1 cellular context compared by ENCODE assay signal in genomic region chr2:241049739-241050623, GRCh38.
A peak's percentile ranks its signal among the peaks of the same experiment; 100 is the strongest.
TF ChIP-seq lines count a peak whose summit lies in the region.

No MANE protein-coding gene starts in this region.

TF ChIP-seq in WTC11, 78 proteins besides CTCF, POLR2A, EP300 and RAD21 (continued from another document and continues in another):
- TF ChIP-seq, protein P1, sequence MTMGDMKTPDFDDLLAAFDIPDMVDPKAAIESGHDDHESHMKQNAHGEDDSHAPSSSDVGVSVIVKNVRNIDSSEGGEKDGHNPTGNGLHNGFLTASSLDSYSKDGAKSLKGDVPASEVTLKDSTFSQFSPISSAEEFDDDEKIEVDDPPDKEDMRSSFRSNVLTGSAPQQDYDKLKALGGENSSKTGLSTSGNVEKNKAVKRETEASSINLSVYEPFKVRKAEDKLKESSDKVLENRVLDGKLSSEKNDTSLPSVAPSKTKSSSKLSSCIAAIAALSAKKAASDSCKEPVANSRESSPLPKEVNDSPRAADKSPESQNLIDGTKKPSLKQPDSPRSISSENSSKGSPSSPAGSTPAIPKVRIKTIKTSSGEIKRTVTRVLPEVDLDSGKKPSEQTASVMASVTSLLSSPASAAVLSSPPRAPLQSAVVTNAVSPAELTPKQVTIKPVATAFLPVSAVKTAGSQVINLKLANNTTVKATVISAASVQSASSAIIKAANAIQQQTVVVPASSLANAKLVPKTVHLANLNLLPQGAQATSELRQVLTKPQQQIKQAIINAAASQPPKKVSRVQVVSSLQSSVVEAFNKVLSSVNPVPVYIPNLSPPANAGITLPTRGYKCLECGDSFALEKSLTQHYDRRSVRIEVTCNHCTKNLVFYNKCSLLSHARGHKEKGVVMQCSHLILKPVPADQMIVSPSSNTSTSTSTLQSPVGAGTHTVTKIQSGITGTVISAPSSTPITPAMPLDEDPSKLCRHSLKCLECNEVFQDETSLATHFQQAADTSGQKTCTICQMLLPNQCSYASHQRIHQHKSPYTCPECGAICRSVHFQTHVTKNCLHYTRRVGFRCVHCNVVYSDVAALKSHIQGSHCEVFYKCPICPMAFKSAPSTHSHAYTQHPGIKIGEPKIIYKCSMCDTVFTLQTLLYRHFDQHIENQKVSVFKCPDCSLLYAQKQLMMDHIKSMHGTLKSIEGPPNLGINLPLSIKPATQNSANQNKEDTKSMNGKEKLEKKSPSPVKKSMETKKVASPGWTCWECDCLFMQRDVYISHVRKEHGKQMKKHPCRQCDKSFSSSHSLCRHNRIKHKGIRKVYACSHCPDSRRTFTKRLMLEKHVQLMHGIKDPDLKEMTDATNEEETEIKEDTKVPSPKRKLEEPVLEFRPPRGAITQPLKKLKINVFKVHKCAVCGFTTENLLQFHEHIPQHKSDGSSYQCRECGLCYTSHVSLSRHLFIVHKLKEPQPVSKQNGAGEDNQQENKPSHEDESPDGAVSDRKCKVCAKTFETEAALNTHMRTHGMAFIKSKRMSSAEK (CRISPR knock-in tag; IDR thresholded peaks at IDR 0.05; ENCODE audit: borderline replicate concordance): no peak
- peak; percentile 95; the same call in 1 of the 2 replicates for TF ChIP-seq JUN (CRISPR knock-in tag; IDR thresholded peaks at IDR 0.05)
- TF ChIP-seq, protein P2, sequence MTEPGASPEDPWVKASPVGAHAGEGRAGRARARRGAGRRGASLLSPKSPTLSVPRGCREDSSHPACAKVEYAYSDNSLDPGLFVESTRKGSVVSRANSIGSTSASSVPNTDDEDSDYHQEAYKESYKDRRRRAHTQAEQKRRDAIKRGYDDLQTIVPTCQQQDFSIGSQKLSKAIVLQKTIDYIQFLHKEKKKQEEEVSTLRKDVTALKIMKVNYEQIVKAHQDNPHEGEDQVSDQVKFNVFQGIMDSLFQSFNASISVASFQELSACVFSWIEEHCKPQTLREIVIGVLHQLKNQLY (CRISPR knock-in tag; IDR thresholded peaks at IDR 0.05): 0 out of 2 replicates have a peak, but pooled peaks have one; percentile 58
- no peak for TF ChIP-seq SOX15 (CRISPR knock-in tag; IDR thresholded peaks at IDR 0.05)
- TF ChIP-seq HMGA2 (CRISPR knock-in tag; IDR thresholded peaks at IDR 0.05): no peak
- TF ChIP-seq USF2 (CRISPR knock-in tag; IDR thresholded peaks at IDR 0.05): no peak
- peak; percentile 93 for TF ChIP-seq FOXP1 (CRISPR knock-in tag; IDR thresholded peaks at IDR 0.05; ENCODE audit: borderline replicate concordance)
- TF ChIP-seq ZNF317 (CRISPR knock-in tag; IDR thresholded peaks at IDR 0.05; ENCODE audit: borderline replicate concordance, low read depth): 0 out of 2 replicates have a peak, but pooled peaks have one; percentile 27
- TF ChIP-seq CDX4 (CRISPR knock-in tag; IDR thresholded peaks at IDR 0.05; ENCODE audit: borderline replicate concordance): no peak
- TF ChIP-seq OVOL2 (CRISPR knock-in tag; IDR thresholded peaks at IDR 0.05; ENCODE audit: borderline replicate concordance): no peak
- TF ChIP-seq NR1H2 (CRISPR knock-in tag; IDR thresholded peaks at IDR 0.05): no peak
- peak; percentile 82 for TF ChIP-seq TEAD4 (CRISPR knock-in tag; IDR thresholded peaks at IDR 0.05)
- peak; percentile 90; the same call in 1 of the 2 replicates for TF ChIP-seq TEAD1 (CRISPR knock-in tag; IDR thresholded peaks at IDR 0.05)
- TF ChIP-seq, protein P3, sequence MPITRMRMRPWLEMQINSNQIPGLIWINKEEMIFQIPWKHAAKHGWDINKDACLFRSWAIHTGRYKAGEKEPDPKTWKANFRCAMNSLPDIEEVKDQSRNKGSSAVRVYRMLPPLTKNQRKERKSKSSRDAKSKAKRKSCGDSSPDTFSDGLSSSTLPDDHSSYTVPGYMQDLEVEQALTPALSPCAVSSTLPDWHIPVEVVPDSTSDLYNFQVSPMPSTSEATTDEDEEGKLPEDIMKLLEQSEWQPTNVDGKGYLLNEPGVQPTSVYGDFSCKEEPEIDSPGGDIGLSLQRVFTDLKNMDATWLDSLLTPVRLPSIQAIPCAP (CRISPR knock-in tag; IDR thresholded peaks at IDR 0.05): peak; percentile 71; the same call in 1 of the 2 replicates
- peak; percentile 63; the same call in 1 of the 2 replicates for TF ChIP-seq CREM (CRISPR knock-in tag; IDR thresholded peaks at IDR 0.05)
- no peak for TF ChIP-seq ZNF263 (CRISPR knock-in tag; IDR thresholded peaks at IDR 0.05; ENCODE audit: low read depth)
- TF ChIP-seq NFATC4 (CRISPR knock-in tag; IDR thresholded peaks at IDR 0.05): no peak
- no peak for TF ChIP-seq FOXJ3 (CRISPR knock-in tag; IDR thresholded peaks at IDR 0.05; ENCODE audit: borderline replicate concordance)
- peak; percentile 96 for TF ChIP-seq ZNF232 (CRISPR knock-in tag; IDR thresholded peaks at IDR 0.05)
- no peak; the same call in 1 of the 2 replicates for TF ChIP-seq NFYB (CRISPR knock-in tag; conservative IDR thresholded peaks at IDR 0.05; ENCODE audit: low read depth)
- TF ChIP-seq AR (CRISPR knock-in tag; IDR thresholded peaks at IDR 0.05): no peak
- TF ChIP-seq AFF4 (CRISPR knock-in tag; IDR thresholded peaks at IDR 0.05; ENCODE audit: borderline replicate concordance): no peak
- TF ChIP-seq FOXK1 (CRISPR knock-in tag; IDR thresholded peaks at IDR 0.05): peak; percentile 82
- TF ChIP-seq, protein P4, sequence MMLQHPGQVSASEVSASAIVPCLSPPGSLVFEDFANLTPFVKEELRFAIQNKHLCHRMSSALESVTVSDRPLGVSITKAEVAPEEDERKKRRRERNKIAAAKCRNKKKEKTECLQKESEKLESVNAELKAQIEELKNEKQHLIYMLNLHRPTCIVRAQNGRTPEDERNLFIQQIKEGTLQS (CRISPR knock-in tag; conservative IDR thresholded peaks at IDR 0.05): no peak
- peak; percentile 41; the same call in 1 of the 2 replicates for TF ChIP-seq RELA (CRISPR knock-in tag; IDR thresholded peaks at IDR 0.05; ENCODE audit: borderline replicate concordance)
- TF ChIP-seq, protein P5, sequence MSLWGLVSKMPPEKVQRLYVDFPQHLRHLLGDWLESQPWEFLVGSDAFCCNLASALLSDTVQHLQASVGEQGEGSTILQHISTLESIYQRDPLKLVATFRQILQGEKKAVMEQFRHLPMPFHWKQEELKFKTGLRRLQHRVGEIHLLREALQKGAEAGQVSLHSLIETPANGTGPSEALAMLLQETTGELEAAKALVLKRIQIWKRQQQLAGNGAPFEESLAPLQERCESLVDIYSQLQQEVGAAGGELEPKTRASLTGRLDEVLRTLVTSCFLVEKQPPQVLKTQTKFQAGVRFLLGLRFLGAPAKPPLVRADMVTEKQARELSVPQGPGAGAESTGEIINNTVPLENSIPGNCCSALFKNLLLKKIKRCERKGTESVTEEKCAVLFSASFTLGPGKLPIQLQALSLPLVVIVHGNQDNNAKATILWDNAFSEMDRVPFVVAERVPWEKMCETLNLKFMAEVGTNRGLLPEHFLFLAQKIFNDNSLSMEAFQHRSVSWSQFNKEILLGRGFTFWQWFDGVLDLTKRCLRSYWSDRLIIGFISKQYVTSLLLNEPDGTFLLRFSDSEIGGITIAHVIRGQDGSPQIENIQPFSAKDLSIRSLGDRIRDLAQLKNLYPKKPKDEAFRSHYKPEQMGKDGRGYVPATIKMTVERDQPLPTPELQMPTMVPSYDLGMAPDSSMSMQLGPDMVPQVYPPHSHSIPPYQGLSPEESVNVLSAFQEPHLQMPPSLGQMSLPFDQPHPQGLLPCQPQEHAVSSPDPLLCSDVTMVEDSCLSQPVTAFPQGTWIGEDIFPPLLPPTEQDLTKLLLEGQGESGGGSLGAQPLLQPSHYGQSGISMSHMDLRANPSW (CRISPR knock-in tag; conservative IDR thresholded peaks at IDR 0.05; ENCODE audit: low read depth): no peak
- TF ChIP-seq, protein P6, sequence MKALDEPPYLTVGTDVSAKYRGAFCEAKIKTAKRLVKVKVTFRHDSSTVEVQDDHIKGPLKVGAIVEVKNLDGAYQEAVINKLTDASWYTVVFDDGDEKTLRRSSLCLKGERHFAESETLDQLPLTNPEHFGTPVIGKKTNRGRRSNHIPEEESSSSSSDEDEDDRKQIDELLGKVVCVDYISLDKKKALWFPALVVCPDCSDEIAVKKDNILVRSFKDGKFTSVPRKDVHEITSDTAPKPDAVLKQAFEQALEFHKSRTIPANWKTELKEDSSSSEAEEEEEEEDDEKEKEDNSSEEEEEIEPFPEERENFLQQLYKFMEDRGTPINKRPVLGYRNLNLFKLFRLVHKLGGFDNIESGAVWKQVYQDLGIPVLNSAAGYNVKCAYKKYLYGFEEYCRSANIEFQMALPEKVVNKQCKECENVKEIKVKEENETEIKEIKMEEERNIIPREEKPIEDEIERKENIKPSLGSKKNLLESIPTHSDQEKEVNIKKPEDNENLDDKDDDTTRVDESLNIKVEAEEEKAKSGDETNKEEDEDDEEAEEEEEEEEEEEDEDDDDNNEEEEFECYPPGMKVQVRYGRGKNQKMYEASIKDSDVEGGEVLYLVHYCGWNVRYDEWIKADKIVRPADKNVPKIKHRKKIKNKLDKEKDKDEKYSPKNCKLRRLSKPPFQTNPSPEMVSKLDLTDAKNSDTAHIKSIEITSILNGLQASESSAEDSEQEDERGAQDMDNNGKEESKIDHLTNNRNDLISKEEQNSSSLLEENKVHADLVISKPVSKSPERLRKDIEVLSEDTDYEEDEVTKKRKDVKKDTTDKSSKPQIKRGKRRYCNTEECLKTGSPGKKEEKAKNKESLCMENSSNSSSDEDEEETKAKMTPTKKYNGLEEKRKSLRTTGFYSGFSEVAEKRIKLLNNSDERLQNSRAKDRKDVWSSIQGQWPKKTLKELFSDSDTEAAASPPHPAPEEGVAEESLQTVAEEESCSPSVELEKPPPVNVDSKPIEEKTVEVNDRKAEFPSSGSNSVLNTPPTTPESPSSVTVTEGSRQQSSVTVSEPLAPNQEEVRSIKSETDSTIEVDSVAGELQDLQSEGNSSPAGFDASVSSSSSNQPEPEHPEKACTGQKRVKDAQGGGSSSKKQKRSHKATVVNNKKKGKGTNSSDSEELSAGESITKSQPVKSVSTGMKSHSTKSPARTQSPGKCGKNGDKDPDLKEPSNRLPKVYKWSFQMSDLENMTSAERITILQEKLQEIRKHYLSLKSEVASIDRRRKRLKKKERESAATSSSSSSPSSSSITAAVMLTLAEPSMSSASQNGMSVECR (CRISPR knock-in tag; IDR thresholded peaks at IDR 0.05; ENCODE audit: borderline replicate concordance): peak; percentile 98
- TF ChIP-seq RORB (CRISPR knock-in tag; IDR thresholded peaks at IDR 0.05): no peak
- no peak for TF ChIP-seq GABPB1 (CRISPR knock-in tag; IDR thresholded peaks at IDR 0.05)
- no peak for TF ChIP-seq ZMAT4 (CRISPR knock-in tag; IDR thresholded peaks at IDR 0.05)
